Comparison of ENCODE assay signal across 21 cellular contexts in genomic region chr2:240498958-240499260, GRCh38.
"Had no signal": no experiment of that assay in that cellular context is flagged by ENCODE, and none has a peak within 500 bp of the region (broad histone marks: within the 10 kb centered on the region; RNA-seq: fewer than 3 reads in every experiment).

No MANE protein-coding gene starts in this region.

- H3K27me3 Mint-ChIP-seq: activated CD4-positive, alpha-beta T cell treated with anti-CD3 and anti-CD28 coated beads, Interleukin-2, amount 10 ng/mL, durations not matched to agents 24 days and 14 days; activated T-helper 17 cell treated with anti-CD3 and anti-CD28 coated beads, Interleukin-2, amount 50 U/mL, for 72 hours; naive B cell; stimulated activated naive CD8-positive, alpha-beta T cell treated with anti-CD3 and anti-CD28 coated beads, Interleukin-15, amount 100 ng/mL, for 72 hours had no signal

- H3K36me3 ChIP-seq: neural progenitor cell, transverse colon had no signal

- H3K4me3 Mint-ChIP-seq: activated CD4-positive, alpha-beta T cell treated with anti-CD3 and anti-CD28 coated beads, Interleukin-2, amount 10 ng/mL, durations not matched to agents 24 days and 14 days; activated T-helper 17 cell treated with anti-CD3 and anti-CD28 coated beads, Interleukin-2, amount 50 U/mL, for 72 hours; brain; neural progenitor cell; stimulated activated naive CD8-positive, alpha-beta T cell treated with anti-CD3 and anti-CD28 coated beads, Interleukin-15, amount 100 ng/mL, for 72 hours had no signal

- H3K4me3 ChIP-seq: dorsolateral prefrontal cortex, left lung, neural progenitor cell, suprapubic skin, transverse colon had no signal

- H3K9me3 Mint-ChIP-seq: activated T-helper 17 cell treated with anti-CD3 and anti-CD28 coated beads, Interleukin-2, amount 50 U/mL, for 72 hours; neural progenitor cell had no signal

- H3K4me1 Mint-ChIP-seq: activated T-helper 17 cell treated with anti-CD3 and anti-CD28 coated beads, Interleukin-2, amount 50 U/mL, for 72 hours; brain; neural progenitor cell; stimulated activated naive CD8-positive, alpha-beta T cell treated with anti-CD3 and anti-CD28 coated beads, Interleukin-15, amount 100 ng/mL, for 72 hours had no signal

- DNase-seq: activated CD4-positive, alpha-beta T cell treated with anti-CD3 and anti-CD28 coated beads, Interleukin-2, amount 10 ng/mL, durations not matched to agents 24 days and 14 days; activated CD4-positive, CD25-positive, alpha-beta regulatory T cell; activated naive CD4-positive, alpha-beta T cell; anterior cingulate cortex; caudate nucleus; foreskin keratinocyte; hippocampal formation; kidney; naive B cell; stimulated activated CD4-positive, alpha-beta T cell treated with anti-CD3 and anti-CD28 coated beads, Interleukin-2, amount 100 ng/mL, for 24 hours; stimulated activated naive CD8-positive, alpha-beta T cell treated with anti-CD3 and anti-CD28 coated beads, Interleukin-15, amount 100 ng/mL, for 72 hours; T-helper 1 cell; T1000; transverse colon had no signal

- H3K9me3 ChIP-seq: suprapubic skin, transverse colon had no signal

- H3K27ac ChIP-seq: dorsolateral prefrontal cortex, epithelial cell of prostate, foreskin keratinocyte, left lung, neural progenitor cell, suprapubic skin, transverse colon had no signal

- H3K4me1 ChIP-seq: foreskin keratinocyte, left lung, neural progenitor cell, suprapubic skin, transverse colon had no signal

- H3K27me3 ChIP-seq: dorsolateral prefrontal cortex, foreskin keratinocyte, left lung, neural progenitor cell, suprapubic skin, transverse colon had no signal

- H3K27ac Mint-ChIP-seq: activated CD4-positive, alpha-beta T cell treated with anti-CD3 and anti-CD28 coated beads, Interleukin-2, amount 10 ng/mL, durations not matched to agents 24 days and 14 days; activated T-helper 17 cell treated with anti-CD3 and anti-CD28 coated beads, Interleukin-2, amount 50 U/mL, for 72 hours; brain; naive B cell; neural progenitor cell; stimulated activated naive CD8-positive, alpha-beta T cell treated with anti-CD3 and anti-CD28 coated beads, Interleukin-15, amount 100 ng/mL, for 72 hours had no signal
